22 cellular contexts compared by ENCODE assay signal in the genomic region with DNA sequence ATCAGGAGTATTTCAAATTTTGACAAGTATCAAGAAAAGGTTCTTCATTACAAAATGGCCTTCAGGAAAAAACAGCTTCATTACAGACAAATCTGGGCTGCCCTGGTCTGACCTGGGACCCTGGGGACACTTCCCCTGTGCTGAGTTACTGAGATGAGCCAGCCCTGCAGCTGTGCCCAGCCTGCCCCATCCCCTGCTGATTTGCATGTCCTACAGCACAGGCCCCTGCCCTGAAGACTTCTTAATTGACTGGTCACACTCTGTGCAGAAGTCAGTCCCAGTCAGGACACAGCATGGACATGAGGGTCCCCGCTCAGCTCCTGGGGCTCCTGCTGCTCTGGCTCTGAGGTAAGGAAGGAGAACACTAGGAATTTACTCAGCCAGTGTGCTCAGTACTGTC.
"Had no signal": no experiment of that assay in that cellular context is flagged by ENCODE, and none has a peak within 500 bp of the region (broad histone marks: within the 10 kb centered on the region; RNA-seq: fewer than 3 reads in every experiment).

No MANE protein-coding gene starts in this region.

- H3K9me3 Mint-ChIP-seq: activated naive CD4-positive, alpha-beta T cell treated with anti-CD3 and anti-CD28 coated beads, Interleukin-2, amount 50 U/mL, for 24 hours; activated naive CD8-positive, alpha-beta T cell treated with anti-CD3 and anti-CD28 coated beads, Interleukin-2, amount 50 U/mL, for 24 hours; activated T-cell treated with anti-CD3 and anti-CD28 coated beads, Interleukin-2, amount 50 U/mL, for 4 hours; activated T-helper 17 cell treated with anti-CD3 and anti-CD28 coated beads, Interleukin-2, amount 50 U/mL, for 72 hours; naive thymus-derived CD8-positive, alpha-beta T cell; neural crest cell; T-helper 2 cell treated with Interferon-gamma antibody and Interleukin-4, amounts not matched to agents 5 μg/mL and 100 μg/mL, for 36 hours had no signal

- H3K27ac ChIP-seq: breast epithelium, gastroesophageal sphincter, heart left ventricle, thoracic aorta had no signal

- H3K4me1 ChIP-seq: breast epithelium, gastroesophageal sphincter, heart left ventricle had no signal

- ATAC-seq: activated naive CD8-positive, alpha-beta T cell treated with anti-CD3 and anti-CD28 coated beads, Interleukin-2, amount 50 U/mL, for 24 hours; activated T-cell treated with anti-CD3 and anti-CD28 coated beads, Interleukin-2, amount 50 U/mL, for 4 hours; activated T-helper 17 cell treated with anti-CD3 and anti-CD28 coated beads, Interleukin-2, amount 50 U/mL, for 72 hours; gastroesophageal sphincter; heart left ventricle; left colon; naive thymus-derived CD8-positive, alpha-beta T cell; right cardiac atrium; stimulated activated naive CD8-positive, alpha-beta T cell treated with anti-CD3 and anti-CD28 coated beads, Interleukin-15, Interleukin-2, amounts not matched to agents 100 U/mL and 50 U/mL, for 24 hours had no signal

- DNase-seq: activated CD4-positive, alpha-beta T cell treated with anti-CD3 and anti-CD28 coated beads for 4 hours; activated CD4-positive, alpha-beta T cell treated with anti-CD3 and anti-CD28 coated beads, Interleukin-2, amount 50 U/mL, for 4 hours; activated CD4-positive, CD25-positive, alpha-beta regulatory T cell; activated naive CD8-positive, alpha-beta T cell treated with anti-CD3 and anti-CD28 coated beads, Interleukin-2, amount 50 U/mL, for 24 hours; activated T-cell treated with anti-CD3 and anti-CD28 coated beads, Interleukin-2, amount 50 U/mL, for 4 hours; central memory CD4-positive, alpha-beta T cell; heart left ventricle; hypothalamus; immature natural killer cell; kidney; left colon; midbrain; naive thymus-derived CD8-positive, alpha-beta T cell; stimulated activated naive CD8-positive, alpha-beta T cell treated with anti-CD3 and anti-CD28 coated beads, Interleukin-15, Interleukin-2, amounts not matched to agents 100 U/mL and 50 U/mL, for 24 hours had no signal

- H3K27ac Mint-ChIP-seq: activated naive CD4-positive, alpha-beta T cell treated with anti-CD3 and anti-CD28 coated beads, Interleukin-2, amount 50 U/mL, for 24 hours; activated naive CD8-positive, alpha-beta T cell treated with anti-CD3 and anti-CD28 coated beads, Interleukin-2, amount 50 U/mL, for 24 hours; activated T-helper 17 cell treated with anti-CD3 and anti-CD28 coated beads, Interleukin-2, amount 50 U/mL, for 72 hours; immature natural killer cell; naive thymus-derived CD8-positive, alpha-beta T cell; T-helper 2 cell treated with Interferon-gamma antibody and Interleukin-4, amounts not matched to agents 5 μg/mL and 100 μg/mL, for 36 hours had no signal

- H3K4me1 Mint-ChIP-seq: activated naive CD4-positive, alpha-beta T cell treated with anti-CD3 and anti-CD28 coated beads, Interleukin-2, amount 50 U/mL, for 24 hours; activated naive CD8-positive, alpha-beta T cell treated with anti-CD3 and anti-CD28 coated beads, Interleukin-2, amount 50 U/mL, for 24 hours; activated T-helper 17 cell treated with anti-CD3 and anti-CD28 coated beads, Interleukin-2, amount 50 U/mL, for 72 hours; immature natural killer cell; neural crest cell had no signal

- H3K36me3 ChIP-seq: breast epithelium, gastroesophageal sphincter, heart left ventricle, thoracic aorta had no signal

- H3K9me3 ChIP-seq: breast epithelium, heart left ventricle, thoracic aorta had no signal

- H3K4me3 ChIP-seq: breast epithelium, gastroesophageal sphincter, heart left ventricle, thoracic aorta had no signal

- H3K36me3 Mint-ChIP-seq: activated naive CD4-positive, alpha-beta T cell treated with anti-CD3 and anti-CD28 coated beads, Interleukin-2, amount 50 U/mL, for 24 hours; immature natural killer cell; naive thymus-derived CD8-positive, alpha-beta T cell had no signal

- H3K27me3 ChIP-seq: breast epithelium had no signal

- H3K4me3 Mint-ChIP-seq: activated naive CD4-positive, alpha-beta T cell treated with anti-CD3 and anti-CD28 coated beads, Interleukin-2, amount 50 U/mL, for 24 hours; activated naive CD8-positive, alpha-beta T cell treated with anti-CD3 and anti-CD28 coated beads, Interleukin-2, amount 50 U/mL, for 24 hours; activated T-cell treated with anti-CD3 and anti-CD28 coated beads, Interleukin-2, amount 50 U/mL, for 4 hours; activated T-helper 17 cell treated with anti-CD3 and anti-CD28 coated beads, Interleukin-2, amount 50 U/mL, for 72 hours; immature natural killer cell; naive thymus-derived CD8-positive, alpha-beta T cell; neural crest cell; T-helper 2 cell treated with Interferon-gamma antibody and Interleukin-4, amounts not matched to agents 5 μg/mL and 100 μg/mL, for 36 hours had no signal
